In the genomic region with DNA sequence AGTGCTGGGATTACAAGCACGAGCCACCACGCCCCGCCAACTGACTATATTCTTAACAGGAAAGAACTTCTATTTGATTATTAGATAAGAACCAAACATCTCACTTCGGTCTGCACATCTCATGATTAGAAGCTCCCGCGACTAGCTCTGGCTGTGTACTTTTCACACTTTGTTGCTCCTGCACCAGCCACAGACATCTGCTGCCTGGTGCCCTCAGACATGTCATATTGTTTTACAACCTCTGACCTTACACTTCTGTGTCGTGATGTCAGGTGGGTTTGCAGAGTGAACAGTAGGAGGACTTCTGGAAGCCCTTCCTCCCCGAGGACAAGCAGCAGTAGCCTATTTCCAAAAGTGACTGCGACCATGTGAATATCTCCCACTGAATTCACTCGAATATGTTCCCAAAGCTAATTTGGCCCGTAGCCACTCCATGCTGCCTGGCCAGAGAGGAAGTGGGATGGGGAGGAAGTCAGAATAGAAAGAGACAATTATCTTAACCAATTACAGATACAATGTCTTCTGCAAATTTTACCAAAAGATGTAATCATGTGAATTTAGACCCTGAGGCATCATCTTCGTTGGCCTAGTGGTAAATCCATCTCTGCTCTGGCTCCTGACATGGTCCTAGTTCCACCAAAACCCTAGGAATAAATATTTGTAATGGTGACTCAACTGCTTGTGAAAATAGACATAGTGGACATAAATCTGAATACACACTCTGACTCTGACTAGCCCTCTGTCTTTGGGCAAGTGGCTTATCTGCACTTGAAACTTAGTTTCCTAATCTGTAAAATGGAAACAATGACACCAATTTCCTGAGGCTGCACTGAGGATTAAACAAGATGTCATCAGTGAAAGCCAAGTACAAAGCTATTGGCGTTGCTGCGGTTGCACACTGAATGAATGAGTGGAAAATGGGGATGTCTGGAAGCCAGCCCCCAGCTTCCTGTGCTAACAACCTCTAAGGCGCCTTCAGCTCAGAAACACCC, we compare ENCODE assay signal across 21 cellular contexts.
A peak's percentile ranks its signal among the peaks of the same experiment; 100 is the strongest.
DNase-seq lines count a peak whose midpoint lies in the region; FAIRE-seq and TF ChIP-seq lines count a peak whose summit lies in the region.
"Had no signal": no experiment of that assay in that cellular context is flagged by ENCODE, and none has a peak within 500 bp of the region (broad histone marks: within the 10 kb centered on the region; RNA-seq: fewer than 3 reads in every experiment).

No MANE protein-coding gene starts in this region.

- TF ChIP-seq CTCF in astrocyte (IDR thresholded peaks at IDR 0.05; ENCODE audit: insufficient read depth, low read depth, low read length), result no peak
- TF ChIP-seq CTCF in sigmoid colon (IDR thresholded peaks at IDR 0.05), result no peak

- no peak overlapping the region for H3K4me2 ChIP-seq in astrocyte (ENCODE audit: low read length)
- H3K4me2 ChIP-seq: BLaER1 had no signal

- H3K27me3 ChIP-seq in astrocyte (ENCODE audit: insufficient read depth, low read length) (no peaks in the 10 kb centered on the region), small intestine (ENCODE audit: control insufficient read depth in 2 of 2, insufficient read depth in 2 of 2, low read length in 2 of 2) (no peaks in the 10 kb centered on the region), sigmoid colon (no peaks in the 10 kb centered on the region)
- H3K27me3 ChIP-seq: BLaER1, gastroesophageal sphincter, ovary, upper lobe of left lung had no signal

- H3K9me3 Mint-ChIP-seq in astrocyte (ENCODE audit: unreplicated experiment), result no peaks in the 10 kb centered on the region
- H3K9me3 Mint-ChIP-seq: activated CD4-positive, alpha-beta T cell treated with anti-CD3 and anti-CD28 coated beads, Interleukin-2, amount 10 ng/mL, durations not matched to agents 7 days and 5 days had no signal

- TF ChIP-seq EP300 in sigmoid colon (IDR thresholded peaks at IDR 0.05), result no peak

- H2AFZ ChIP-seq in astrocyte (ENCODE audit: low read depth, low read length), result no peak overlapping the region

- DNase-seq in DMS 273 (lab: John Stamatoyannopoulos, UW; ENCODE audit: unreplicated experiment), result peak; percentile 43
- no peak for DNase-seq in DMS 273 treated with DMSO at 0.1 percent for 48 hours (lab: John Stamatoyannopoulos, UW)
- DNase-seq in stimulated activated CD4-positive, alpha-beta T cell treated with anti-CD3 and anti-CD28 coated beads, TNF-alpha, amount 100 ng/mL, for 48 hours (ENCODE audit: low read depth in 3 of 3), result peak in 2 of 3 donors; percentile 5 to 14
- no peak for DNase-seq in stimulated activated CD4-positive, alpha-beta T cell treated with anti-CD3 and anti-CD28 coated beads, Interleukin-4, amount 100 ng/mL, for 1 hour
- peak; percentile 42 for DNase-seq in astrocyte (ENCODE audit: low read depth)
- DNase-seq in NCI-H1092 treated with DMSO at 0.1 percent for 48 hours (lab: John Stamatoyannopoulos, UW), result no peak
- DNase-seq in small intestine, result no peak
- no peak for DNase-seq in sigmoid colon
- DNase-seq: activated CD4-positive, alpha-beta T cell treated with anti-CD3 and anti-CD28 coated beads, Interleukin-2, amount 10 ng/mL, durations not matched to agents 7 days and 5 days; activated effector memory CD4-positive, alpha-beta T cell treated with Interleukin-2 at 50 U/mL for 16 hours; aorta; DND-41; MM.1S; NCI-H82; ovary; stimulated activated naive B cell treated with anti-CD40 and anti-IgM and Interleukin-4, amounts not matched to agents 10 μg/mL and 1 μg/mL and 100 μg/mL, for 72 hours; upper lobe of left lung had no signal

- H3K27ac ChIP-seq in astrocyte (ENCODE audit: low read depth, low read length) (no peak overlapping the region), small intestine (ENCODE audit: low read depth in 1 of 2, low read length in 1 of 2) (no peak overlapping the region), sigmoid colon (no peak overlapping the region)
- H3K27ac ChIP-seq: 22Rv1, BLaER1, coronary artery, gastroesophageal sphincter, ovary, upper lobe of left lung had no signal

- no peaks in the 10 kb centered on the region for H3K9me3 ChIP-seq in astrocyte (ENCODE audit: insufficient read depth, low read depth, low read length)
- no peaks in the 10 kb centered on the region for H3K9me3 ChIP-seq in small intestine (ENCODE audit: control insufficient read depth, low read depth)
- no peaks in the 10 kb centered on the region for H3K9me3 ChIP-seq in sigmoid colon
- H3K9me3 ChIP-seq: BLaER1, gastroesophageal sphincter, ovary, upper lobe of left lung had no signal

- no peaks in the 10 kb centered on the region for H4K20me1 ChIP-seq in astrocyte (ENCODE audit: insufficient read depth, low read length)
- H4K20me1 ChIP-seq: BLaER1 had no signal

- no peak for FAIRE-seq in astrocyte (lab: Jason Lieb, UNC)
- no peak for FAIRE-seq in small intestine (lab: Jason Lieb, UNC)

- no peaks in the 10 kb centered on the region for H3K36me3 ChIP-seq in astrocyte (ENCODE audit: insufficient read depth, low read length)
- no peaks in the 10 kb centered on the region for H3K36me3 ChIP-seq in small intestine (ENCODE audit: control insufficient read depth in 2 of 2, insufficient read depth in 2 of 2, low read length in 2 of 2)
- no peaks in the 10 kb centered on the region for H3K36me3 ChIP-seq in sigmoid colon
- H3K36me3 ChIP-seq: BLaER1, gastroesophageal sphincter, ovary, upper lobe of left lung had no signal

- 59 to 62% (median 60%) methylated on average over 15 of the region's 15 CpGs for WGBS in small intestine, 3 donors
- WGBS in sigmoid colon, 2 donors, result 56 to 60% methylated on average over 15 of the region's 15 CpGs

- no peak overlapping the region for H3K9ac ChIP-seq in astrocyte (ENCODE audit: low read length)
- H3K9ac ChIP-seq: BLaER1 had no signal

- peaks cover 7% of the 10 kb centered on the region for H3K4me1 Mint-ChIP-seq in astrocyte (ENCODE audit: low read depth, unreplicated experiment)
- H3K4me1 Mint-ChIP-seq: activated CD4-positive, alpha-beta T cell treated with anti-CD3 and anti-CD28 coated beads, Interleukin-2, amount 10 ng/mL, durations not matched to agents 7 days and 5 days had no signal

- no peak overlapping the region for H3K27ac Mint-ChIP-seq in astrocyte (ENCODE audit: unreplicated experiment)
- H3K27ac Mint-ChIP-seq: activated CD4-positive, alpha-beta T cell treated with anti-CD3 and anti-CD28 coated beads, Interleukin-2, amount 10 ng/mL, durations not matched to agents 7 days and 5 days; stimulated activated naive B cell treated with anti-CD40 and anti-IgM and Interleukin-4, amounts not matched to agents 10 μg/mL and 1 μg/mL and 100 μg/mL, for 72 hours had no signal

- intact Hi-C loops in sigmoid colon (cut with DNase I), result no loop called here

- H3K4me3 Mint-ChIP-seq in astrocyte (ENCODE audit: unreplicated experiment), result no peak overlapping the region
- H3K4me3 Mint-ChIP-seq: activated CD4-positive, alpha-beta T cell treated with anti-CD3 and anti-CD28 coated beads, Interleukin-2, amount 10 ng/mL, durations not matched to agents 7 days and 5 days; stimulated activated naive B cell treated with anti-CD40 and anti-IgM and Interleukin-4, amounts not matched to agents 10 μg/mL and 1 μg/mL and 100 μg/mL, for 72 hours had no signal

- peaks cover 2% of the 10 kb centered on the region for H3K27me3 Mint-ChIP-seq in astrocyte (ENCODE audit: low read depth, unreplicated experiment)

- H3K4me1 ChIP-seq in astrocyte (ENCODE audit: insufficient read depth, low read length) (peaks cover 7% of the 10 kb centered on the region), small intestine (ENCODE audit: control insufficient read depth in 2 of 2, insufficient read depth in 1 of 2, low read depth in 1 of 2, low read length in 1 of 2) (no peaks in the 10 kb centered on the region), sigmoid colon (peaks cover 0 to 25% (median 16%) of the 10 kb centered on the region in 4 donors)
- H3K4me1 ChIP-seq: upper lobe of left lung had no signal

- H3K36me3 Mint-ChIP-seq in astrocyte (ENCODE audit: low read depth, unreplicated experiment), result no peaks in the 10 kb centered on the region

- H3K4me3 ChIP-seq in astrocyte (ENCODE audit: insufficient read depth, low read depth, low read length), result no peak overlapping the region
- no peak overlapping the region for H3K4me3 ChIP-seq in small intestine (ENCODE audit: low read depth in 1 of 2, low read length in 2 of 2)
- no peak overlapping the region for H3K4me3 ChIP-seq in sigmoid colon
- H3K4me3 ChIP-seq: BLaER1, coronary artery, gastroesophageal sphincter, ovary, upper lobe of left lung had no signal

- no peaks in the 10 kb centered on the region for H3K79me2 ChIP-seq in astrocyte (ENCODE audit: insufficient read depth, low read length)

- TF ChIP-seq POLR2A in sigmoid colon (IDR thresholded peaks at IDR 0.05), result no peak

Comparison
In these comparisons a context has a peak if more than half of its experiments do, and no peak if none do; other contexts are left out.
1. DNase-seq: peak in DMS 273 (single experiment), stimulated activated CD4-positive, alpha-beta T cell treated with anti-CD3 and anti-CD28 coated beads, TNF-alpha, amount 100 ng/mL, for 48 hours (2 of 3) and astrocyte (single experiment); none in DMS 273 treated with DMSO at 0.1 percent for 48 hours (single experiment), stimulated activated CD4-positive, alpha-beta T cell treated with anti-CD3 and anti-CD28 coated beads, Interleukin-4, amount 100 ng/mL, for 1 hour (single experiment), NCI-H1092 treated with DMSO at 0.1 percent for 48 hours (single experiment), small intestine (single experiment) and sigmoid colon (single experiment).